9 cellular contexts compared by ENCODE assay signal in the genomic region with DNA sequence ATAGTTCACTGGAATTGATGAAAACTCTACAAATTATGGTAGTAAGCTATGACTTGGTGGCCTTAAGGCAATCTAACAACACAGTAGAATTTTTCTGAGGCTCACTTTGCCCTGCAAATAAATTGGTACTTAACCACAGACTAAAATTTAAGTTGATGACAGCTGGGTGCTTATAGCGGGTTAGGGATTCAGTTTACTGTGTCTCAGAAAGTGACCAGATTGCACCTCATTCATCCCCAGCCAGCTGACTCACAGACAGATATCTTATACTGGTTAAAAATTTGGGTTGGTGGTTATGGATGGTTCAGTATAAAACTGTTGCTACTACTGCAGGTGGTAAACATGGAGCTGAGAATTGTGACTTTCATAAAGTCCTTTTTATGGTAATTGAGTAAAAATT. TPM values are rescaled to one million over a fixed set of nuclear protein-coding genes. Genes with fewer than 3 reads are reported as not detected.
A peak's percentile ranks its signal among the peaks of the same experiment; 100 is the strongest.
DNase-seq lines count a peak whose midpoint lies in the region; ATAC-seq and TF ChIP-seq lines count a peak whose summit lies in the region.
"Had no signal": no experiment of that assay in that cellular context is flagged by ENCODE, and none has a peak within 500 bp of the region (broad histone marks: within the 10 kb centered on the region; RNA-seq: fewer than 3 reads in every experiment).

No MANE protein-coding gene starts in this region.

- H3F3A ChIP-seq in Loucy (ENCODE audit: low read depth) = peaks cover 31% of the 10 kb centered on the region

- peak overlapping the region; percentile 93 for H3K4me3 Mint-ChIP-seq in activated naive CD8-positive, alpha-beta T cell treated with anti-CD3 and anti-CD28 coated beads, Interleukin-2, amount 10 ng/mL, durations not matched to agents 7 days and 5 days

- no peak for ATAC-seq in activated naive CD8-positive, alpha-beta T cell treated with anti-CD3 and anti-CD28 coated beads, Interleukin-2, amount 10 ng/mL, durations not matched to agents 7 days and 5 days (ENCODE audit: low read depth)
- ATAC-seq in GM21360 (IDR thresholded peaks at IDR 0.05; ENCODE audit: unreplicated experiment) = no peak

- DNase-seq in activated naive CD8-positive, alpha-beta T cell treated with anti-CD3 and anti-CD28 coated beads, Interleukin-2, amount 10 ng/mL, durations not matched to agents 7 days and 5 days = no peak
- no peak for DNase-seq in CD1c-positive myeloid dendritic cell (ENCODE audit: extremely low spot score)
- no peak for DNase-seq in GM13977 (ENCODE audit: low spot score)
- no peak for DNase-seq in activated gamma-delta T cell (lab: John Stamatoyannopoulos, UW)

- H3K36me3 Mint-ChIP-seq in activated naive CD8-positive, alpha-beta T cell treated with anti-CD3 and anti-CD28 coated beads, Interleukin-2, amount 10 ng/mL, durations not matched to agents 7 days and 5 days = peaks cover 35% of the 10 kb centered on the region

- peak overlapping the region; percentile 74 for H3K27ac Mint-ChIP-seq in activated naive CD8-positive, alpha-beta T cell treated with anti-CD3 and anti-CD28 coated beads, Interleukin-2, amount 10 ng/mL, durations not matched to agents 7 days and 5 days

- no CpG with 5 or more reads among the region's 1 CpG for WGBS in mesodermal cell (ENCODE audit: insufficient coverage in 2 of 2), 2 experiments

- peaks cover 8% of the 10 kb centered on the region for H3K27me3 ChIP-seq in Loucy (ENCODE audit: insufficient read depth, low read length, poor library complexity, severe bottlenecking)

- H4K20me1 ChIP-seq in Loucy (ENCODE audit: insufficient read depth, low read length, poor library complexity, severe bottlenecking) = peaks cover 68% of the 10 kb centered on the region

- peak overlapping the region; percentile 90 for H3K4me2 ChIP-seq in Loucy (ENCODE audit: low read depth, low read length, poor library complexity, severe bottlenecking)

- peaks cover 56% of the 10 kb centered on the region for H3K36me3 ChIP-seq in Loucy (ENCODE audit: insufficient read depth, low read length)
- peaks cover 41% of the 10 kb centered on the region for H3K36me3 ChIP-seq in mesodermal cell (ENCODE audit: control insufficient read depth, insufficient read depth, low read length)

- H3K9me3 ChIP-seq in Loucy (ENCODE audit: insufficient read depth, low read depth, low read length) = no peaks in the 10 kb centered on the region
- no peaks in the 10 kb centered on the region for H3K9me3 ChIP-seq in mesodermal cell (ENCODE audit: control insufficient read depth, low read length)

- H3K4me1 ChIP-seq in Loucy (ENCODE audit: insufficient read depth, low read length, poor library complexity, severe bottlenecking) (peaks cover 58% of the 10 kb centered on the region), mesodermal cell (ENCODE audit: control insufficient read depth, insufficient read depth, low read length, poor library complexity, severe bottlenecking) (peaks cover 4% of the 10 kb centered on the region)

- in situ Hi-C loops in GM13977 (cut with MboI; ENCODE audit: low pct_unique_long_range_greater_than_20kb, low sequenced_read_pairs, unreplicated experiment) = no loop called here

- H3K27me3 Mint-ChIP-seq in activated naive CD8-positive, alpha-beta T cell treated with anti-CD3 and anti-CD28 coated beads, Interleukin-2, amount 10 ng/mL, durations not matched to agents 7 days and 5 days = no peaks in the 10 kb centered on the region

- H3K9me2 ChIP-seq in Loucy (replicated peaks; ENCODE audit: low read depth, low read length) = no peaks in the 10 kb centered on the region

- H3K4me1 Mint-ChIP-seq in activated naive CD8-positive, alpha-beta T cell treated with anti-CD3 and anti-CD28 coated beads, Interleukin-2, amount 10 ng/mL, durations not matched to agents 7 days and 5 days = peaks cover 46% of the 10 kb centered on the region

- H3K9me3 Mint-ChIP-seq in activated naive CD8-positive, alpha-beta T cell treated with anti-CD3 and anti-CD28 coated beads, Interleukin-2, amount 10 ng/mL, durations not matched to agents 7 days and 5 days = no peaks in the 10 kb centered on the region

- H3K9ac ChIP-seq in Loucy (ENCODE audit: low read depth, low read length, poor library complexity, severe bottlenecking) = peak overlapping the region; percentile 95

- H3K79me2 ChIP-seq in Loucy (ENCODE audit: insufficient read depth, low read length) = peaks cover 86% of the 10 kb centered on the region

- no peak overlapping the region for H2AFZ ChIP-seq in Loucy (ENCODE audit: low read length)

- H3K27ac ChIP-seq in mesodermal cell (ENCODE audit: low read depth, low read length, severe bottlenecking) = peak overlapping the region; percentile 19

- POLR2A ChIA-PET in activated naive CD8-positive, alpha-beta T cell treated with anti-CD3 and anti-CD28 coated beads, Interleukin-2, amount 10 ng/mL, durations not matched to agents 7 days and 5 days (lab: Charles Lee) = no interaction called here

- TF ChIP-seq CTCF in Loucy (conservative IDR thresholded peaks at IDR 0.05; ENCODE audit: low read length) (no peak), GM13977 (IDR thresholded peaks at IDR 0.05; ENCODE audit: extremely low read depth, insufficient read depth, missing control alignments) (no peak)

- peak overlapping the region; percentile 97 for H3K4me3 ChIP-seq in GM08714 (ENCODE audit: low read length)
- H3K4me3 ChIP-seq in Loucy (ENCODE audit: low read length, poor library complexity, severe bottlenecking) = peak overlapping the region; percentile 98
- H3K4me3 ChIP-seq in mesodermal cell (ENCODE audit: extremely low read depth, insufficient read depth, low read length, poor library complexity, severe bottlenecking) = peak overlapping the region; percentile 83
- H3K4me3 ChIP-seq: lung had no signal

RNA-seq across cellular contexts. Expression of a gene that starts 2.8 kb away (rescaled TPM):
- 100 to 1,000 TPM; 114 to 126 TPM for total RNA-seq in activated naive CD8-positive, alpha-beta T cell treated with anti-CD3 and anti-CD28 coated beads, Interleukin-2, amount 10 ng/mL, durations not matched to agents 7 days and 5 days
- 278 TPM for polyA plus RNA-seq in mesodermal cell (2013, experiment 1 of 2)
- polyA plus RNA-seq in mesodermal cell (2013, experiment 2 of 2) = 296 TPM

RNA-seq across cellular contexts. Expression of a gene that starts 4.5 kb away (rescaled TPM):
- total RNA-seq in activated naive CD8-positive, alpha-beta T cell treated with anti-CD3 and anti-CD28 coated beads, Interleukin-2, amount 10 ng/mL, durations not matched to agents 7 days and 5 days = 10 to 100 TPM; 56.4 to 59.4 TPM
- polyA plus RNA-seq in mesodermal cell (2013, experiment 1 of 2) = 34.5 TPM
- 35.6 TPM for polyA plus RNA-seq in mesodermal cell (2013, experiment 2 of 2)
